In genomic region chr14:105398044-105398725, GRCh38 we compare ENCODE assay signal across 8 cellular contexts. TPM values are rescaled to one million over a fixed set of nuclear protein-coding genes. Genes with fewer than 3 reads are reported as not detected.
DNase-seq lines count a peak whose midpoint lies in the region; ATAC-seq and TF ChIP-seq lines count a peak whose summit lies in the region.

TEX22 (plus strand) TSS chr14:105398538; CDS start chr14:105399341, 803 bp downstream.

- H3K4me3 Mint-ChIP-seq in chondrocyte (ENCODE audit: unreplicated experiment), result peak within 1 kb of the TSS; percentile 78

- H3K27ac Mint-ChIP-seq in chondrocyte (ENCODE audit: unreplicated experiment), result peak within 1 kb of the TSS; percentile 79

- peak within 1 kb of the TSS; percentile 74 for H3K27ac ChIP-seq in ACC112 (ENCODE audit: low read depth, low read length)

- peaks cover 19% of the 10 kb centered on the region for H3K79me2 ChIP-seq in ACC112 (ENCODE audit: control insufficient read depth, insufficient read depth, low read length, unreplicated experiment)

- H3K36me3 Mint-ChIP-seq in chondrocyte (ENCODE audit: low read depth), result peaks cover 13% of the 10 kb centered on the region

- TF ChIP-seq CTCF in chondrocyte (IDR thresholded peaks at IDR 0.05), result peak; percentile 47

- H3K4me1 Mint-ChIP-seq in chondrocyte (ENCODE audit: low read depth), result peaks cover 14% of the 10 kb centered on the region

- H2AFZ ChIP-seq in ACC112 (ENCODE audit: low read length, unreplicated experiment), result peak within 1 kb of the TSS; percentile 89

- H3K4me1 ChIP-seq in ACC112 (ENCODE audit: control insufficient read depth, insufficient read depth, low read length, unreplicated experiment), result peaks cover 8% of the 10 kb centered on the region

- H3K4me3 ChIP-seq in ACC112 (ENCODE audit: low read depth, low read length), result peak within 1 kb of the TSS; percentile 99

- H3K9me3 Mint-ChIP-seq in chondrocyte (ENCODE audit: low read depth), result peaks cover 11% of the 10 kb centered on the region

- peak; percentile 81 to 91 for DNase-seq in NCI-H446 (lab: John Stamatoyannopoulos, UW)
- peak; percentile 82 for DNase-seq in activated CD4-positive, alpha-beta T cell treated with anti-CD3 and anti-CD28 coated beads for 1 hour
- DNase-seq in chondrocyte (ENCODE audit: low spot score), result no peak
- DNase-seq in left kidney (ENCODE audit: low read depth, low spot score), result peak; percentile 96
- peak; percentile 91 to 99 for DNase-seq in stimulated activated CD4-positive, alpha-beta T cell treated with anti-CD3 and anti-CD28 coated beads, Interleukin-1b, Interleukin-23, amount 100 ng/mL, for 4 hours (ENCODE audit: low read depth in 2 of 2)

- peaks cover 20% of the 10 kb centered on the region for H3K36me3 ChIP-seq in ACC112 (ENCODE audit: insufficient read depth, low read length)

- ATAC-seq in GM18873 (IDR thresholded peaks at IDR 0.05; ENCODE audit: low FRiP score, unreplicated experiment) (peak; percentile 51), HG03175 (IDR thresholded peaks at IDR 0.05; ENCODE audit: unreplicated experiment) (peak; percentile 81)

- H3K27me3 ChIP-seq in ACC112 (ENCODE audit: insufficient read depth, low read length), result no peaks in the 10 kb centered on the region

- no peaks in the 10 kb centered on the region for H3K27me3 Mint-ChIP-seq in chondrocyte (ENCODE audit: low read depth)

RNA-seq across cellular contexts. Expression of gene TEX22, which starts in this region (rescaled TPM):
- total RNA-seq in chondrocyte, result 0.60 to 2.9 TPM (median 2.2 TPM) in 3 replicates
